Comparison of ENCODE assay signal across 1 cellular context in the genomic region with DNA sequence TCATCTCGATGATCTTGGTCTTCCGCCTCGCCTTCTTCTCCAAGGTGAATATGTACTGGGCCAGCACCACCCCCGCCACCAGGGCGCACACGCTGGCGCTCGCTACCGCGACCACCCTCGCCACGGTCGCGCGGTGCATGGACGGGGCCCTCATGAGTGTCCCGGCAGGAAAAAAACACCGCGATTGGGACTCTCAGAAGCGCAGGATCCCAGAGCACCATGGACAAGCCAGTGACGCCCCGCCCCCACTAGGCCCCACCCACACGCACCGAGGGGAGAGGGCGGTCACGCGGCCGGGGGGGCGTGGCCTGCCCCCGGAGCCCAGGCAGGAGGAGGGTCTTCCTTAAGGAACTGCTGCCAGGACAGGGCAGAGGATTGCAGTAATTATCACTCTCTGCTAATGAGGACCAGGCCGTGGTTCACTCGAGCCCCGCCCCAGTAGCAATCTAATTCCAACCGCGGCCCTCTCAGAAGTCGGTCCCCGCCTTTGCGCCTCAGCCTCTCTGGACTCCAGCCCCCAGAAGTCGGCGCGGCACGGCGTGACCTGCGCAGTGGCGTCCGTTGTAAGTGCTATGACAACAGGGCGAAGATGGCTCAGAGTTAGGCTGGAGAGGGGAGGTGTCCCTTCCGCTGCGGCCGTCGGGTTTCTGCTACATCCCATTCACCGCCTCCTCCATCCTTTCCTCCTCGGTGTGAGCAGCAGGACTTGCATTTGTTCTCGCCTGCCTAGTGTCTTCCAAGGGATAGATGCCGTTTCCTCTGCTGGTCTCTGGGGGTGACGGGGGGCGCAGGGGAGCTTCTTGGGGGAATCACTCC.
A peak's percentile ranks its signal among the peaks of the same experiment; 100 is the strongest.
TF ChIP-seq lines count a peak whose summit lies in the region.

A gene (plus strand): TSS at position 575 of the 816 bp plus-strand sequence. CDS start 16,689 bp downstream, outside the sequence.

TF ChIP-seq in HepG2, 621 proteins besides CTCF, POLR2A, EP300 and RAD21 (continued from another document and continues in another):
- TF ChIP-seq, protein P1, sequence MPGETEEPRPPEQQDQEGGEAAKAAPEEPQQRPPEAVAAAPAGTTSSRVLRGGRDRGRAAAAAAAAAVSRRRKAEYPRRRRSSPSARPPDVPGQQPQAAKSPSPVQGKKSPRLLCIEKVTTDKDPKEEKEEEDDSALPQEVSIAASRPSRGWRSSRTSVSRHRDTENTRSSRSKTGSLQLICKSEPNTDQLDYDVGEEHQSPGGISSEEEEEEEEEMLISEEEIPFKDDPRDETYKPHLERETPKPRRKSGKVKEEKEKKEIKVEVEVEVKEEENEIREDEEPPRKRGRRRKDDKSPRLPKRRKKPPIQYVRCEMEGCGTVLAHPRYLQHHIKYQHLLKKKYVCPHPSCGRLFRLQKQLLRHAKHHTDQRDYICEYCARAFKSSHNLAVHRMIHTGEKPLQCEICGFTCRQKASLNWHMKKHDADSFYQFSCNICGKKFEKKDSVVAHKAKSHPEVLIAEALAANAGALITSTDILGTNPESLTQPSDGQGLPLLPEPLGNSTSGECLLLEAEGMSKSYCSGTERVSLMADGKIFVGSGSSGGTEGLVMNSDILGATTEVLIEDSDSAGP (CRISPR knock-in tag; IDR thresholded peaks at IDR 0.05; ENCODE audit: borderline replicate concordance), result peak; percentile 67
- TF ChIP-seq ZNF75D (CRISPR knock-in tag; IDR thresholded peaks at IDR 0.05; ENCODE audit: borderline replicate concordance) (no peak), ZNF530 (CRISPR knock-in tag; IDR thresholded peaks at IDR 0.05; ENCODE audit: low read depth) (no peak), CCDC6 (CRISPR knock-in tag; IDR thresholded peaks at IDR 0.05) (peak; percentile 54; the same call in 1 of the 2 replicates), ZNF124 (CRISPR knock-in tag; IDR thresholded peaks at IDR 0.05) (no peak), ZNF367 (CRISPR knock-in tag; IDR thresholded peaks at IDR 0.05; ENCODE audit: borderline replicate concordance) (no peak), TARDBP (CRISPR knock-in tag; IDR thresholded peaks at IDR 0.05) (peak; percentile 21; the same call in 1 of the 2 replicates), TEAD3 (CRISPR knock-in tag; optimal IDR thresholded peaks at IDR 0.05; ENCODE audit: borderline replicate concordance) (peak; percentile 33), HOXA9 (CRISPR knock-in tag; IDR thresholded peaks at IDR 0.05; ENCODE audit: borderline replicate concordance) (no peak), ZNF501 (CRISPR knock-in tag; IDR thresholded peaks at IDR 0.05) (peak; percentile 86), KAT7 (CRISPR knock-in tag; IDR thresholded peaks at IDR 0.05; ENCODE audit: borderline replicate concordance) (no peak), PHF8 (CRISPR knock-in tag; IDR thresholded peaks at IDR 0.05) (peak; percentile 84), ZBTB3 (CRISPR knock-in tag; IDR thresholded peaks at IDR 0.05; ENCODE audit: borderline replicate concordance, low read depth) (no peak), ZNF44 (CRISPR knock-in tag; IDR thresholded peaks at IDR 0.05) (no peak), RBFOX2 (IDR thresholded peaks at IDR 0.05; ENCODE audit: low read depth, low read length) (peak; percentile 76), KMT2A (CRISPR knock-in tag; IDR thresholded peaks at IDR 0.05) (peak; percentile 37; the same call in 1 of the 2 replicates), ZIK1 (CRISPR knock-in tag; IDR thresholded peaks at IDR 0.05; ENCODE audit: borderline replicate concordance, low read depth) (peak; percentile 39; the same call in 1 of the 2 replicates), PLRG1 (conservative IDR thresholded peaks at IDR 0.05) (no peak), MATR3 (CRISPR knock-in tag; IDR thresholded peaks at IDR 0.05) (no peak), NR2F1 (CRISPR knock-in tag; IDR thresholded peaks at IDR 0.05) (no peak), ZNF780A (CRISPR knock-in tag; IDR thresholded peaks at IDR 0.05) (no peak), CEBPG (CRISPR knock-in tag; IDR thresholded peaks at IDR 0.05) (no peak), ZNF891 (CRISPR knock-in tag; IDR thresholded peaks at IDR 0.05) (no peak), NCOA1 (CRISPR knock-in tag; IDR thresholded peaks at IDR 0.05) (peak; percentile 43; the same call in 1 of the 2 replicates), ERF (CRISPR knock-in tag; IDR thresholded peaks at IDR 0.05) (no peak; the same call in 1 of the 2 replicates), SMARCE1 (IDR thresholded peaks at IDR 0.05; ENCODE audit: borderline replicate concordance) (no peak), KDM3A (CRISPR knock-in tag; IDR thresholded peaks at IDR 0.05; ENCODE audit: low read depth) (no peak), FOXK2 (IDR thresholded peaks at IDR 0.05) (peak; percentile 61; the same call in 1 of the 2 replicates)
- TF ChIP-seq, protein P2, sequence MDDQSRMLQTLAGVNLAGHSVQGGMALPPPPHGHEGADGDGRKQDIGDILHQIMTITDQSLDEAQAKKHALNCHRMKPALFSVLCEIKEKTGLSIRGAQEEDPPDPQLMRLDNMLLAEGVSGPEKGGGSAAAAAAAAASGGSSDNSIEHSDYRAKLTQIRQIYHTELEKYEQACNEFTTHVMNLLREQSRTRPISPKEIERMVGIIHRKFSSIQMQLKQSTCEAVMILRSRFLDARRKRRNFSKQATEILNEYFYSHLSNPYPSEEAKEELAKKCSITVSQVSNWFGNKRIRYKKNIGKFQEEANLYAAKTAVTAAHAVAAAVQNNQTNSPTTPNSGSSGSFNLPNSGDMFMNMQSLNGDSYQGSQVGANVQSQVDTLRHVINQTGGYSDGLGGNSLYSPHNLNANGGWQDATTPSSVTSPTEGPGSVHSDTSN (CRISPR knock-in tag; IDR thresholded peaks at IDR 0.05; ENCODE audit: borderline replicate concordance), result no peak
- TF ChIP-seq, protein P3, sequence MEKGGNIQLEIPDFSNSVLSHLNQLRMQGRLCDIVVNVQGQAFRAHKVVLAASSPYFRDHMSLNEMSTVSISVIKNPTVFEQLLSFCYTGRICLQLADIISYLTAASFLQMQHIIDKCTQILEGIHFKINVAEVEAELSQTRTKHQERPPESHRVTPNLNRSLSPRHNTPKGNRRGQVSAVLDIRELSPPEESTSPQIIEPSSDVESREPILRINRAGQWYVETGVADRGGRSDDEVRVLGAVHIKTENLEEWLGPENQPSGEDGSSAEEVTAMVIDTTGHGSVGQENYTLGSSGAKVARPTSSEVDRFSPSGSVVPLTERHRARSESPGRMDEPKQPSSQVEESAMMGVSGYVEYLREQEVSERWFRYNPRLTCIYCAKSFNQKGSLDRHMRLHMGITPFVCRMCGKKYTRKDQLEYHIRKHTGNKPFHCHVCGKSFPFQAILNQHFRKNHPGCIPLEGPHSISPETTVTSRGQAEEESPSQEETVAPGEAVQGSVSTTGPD (CRISPR knock-in tag; IDR thresholded peaks at IDR 0.05), result no peak
- TF ChIP-seq, protein P4, sequence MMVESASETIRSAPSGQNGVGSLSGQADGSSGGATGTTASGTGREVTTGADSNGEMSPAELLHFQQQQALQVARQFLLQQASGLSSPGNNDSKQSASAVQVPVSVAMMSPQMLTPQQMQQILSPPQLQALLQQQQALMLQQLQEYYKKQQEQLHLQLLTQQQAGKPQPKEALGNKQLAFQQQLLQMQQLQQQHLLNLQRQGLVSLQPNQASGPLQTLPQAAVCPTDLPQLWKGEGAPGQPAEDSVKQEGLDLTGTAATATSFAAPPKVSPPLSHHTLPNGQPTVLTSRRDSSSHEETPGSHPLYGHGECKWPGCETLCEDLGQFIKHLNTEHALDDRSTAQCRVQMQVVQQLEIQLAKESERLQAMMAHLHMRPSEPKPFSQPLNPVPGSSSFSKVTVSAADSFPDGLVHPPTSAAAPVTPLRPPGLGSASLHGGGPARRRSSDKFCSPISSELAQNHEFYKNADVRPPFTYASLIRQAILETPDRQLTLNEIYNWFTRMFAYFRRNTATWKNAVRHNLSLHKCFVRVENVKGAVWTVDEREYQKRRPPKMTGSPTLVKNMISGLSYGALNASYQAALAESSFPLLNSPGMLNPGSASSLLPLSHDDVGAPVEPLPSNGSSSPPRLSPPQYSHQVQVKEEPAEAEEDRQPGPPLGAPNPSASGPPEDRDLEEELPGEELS (CRISPR knock-in tag; IDR thresholded peaks at IDR 0.05), result 0 out of 2 replicates have a peak, but pooled peaks have one; percentile 21
- TF ChIP-seq, protein P5, sequence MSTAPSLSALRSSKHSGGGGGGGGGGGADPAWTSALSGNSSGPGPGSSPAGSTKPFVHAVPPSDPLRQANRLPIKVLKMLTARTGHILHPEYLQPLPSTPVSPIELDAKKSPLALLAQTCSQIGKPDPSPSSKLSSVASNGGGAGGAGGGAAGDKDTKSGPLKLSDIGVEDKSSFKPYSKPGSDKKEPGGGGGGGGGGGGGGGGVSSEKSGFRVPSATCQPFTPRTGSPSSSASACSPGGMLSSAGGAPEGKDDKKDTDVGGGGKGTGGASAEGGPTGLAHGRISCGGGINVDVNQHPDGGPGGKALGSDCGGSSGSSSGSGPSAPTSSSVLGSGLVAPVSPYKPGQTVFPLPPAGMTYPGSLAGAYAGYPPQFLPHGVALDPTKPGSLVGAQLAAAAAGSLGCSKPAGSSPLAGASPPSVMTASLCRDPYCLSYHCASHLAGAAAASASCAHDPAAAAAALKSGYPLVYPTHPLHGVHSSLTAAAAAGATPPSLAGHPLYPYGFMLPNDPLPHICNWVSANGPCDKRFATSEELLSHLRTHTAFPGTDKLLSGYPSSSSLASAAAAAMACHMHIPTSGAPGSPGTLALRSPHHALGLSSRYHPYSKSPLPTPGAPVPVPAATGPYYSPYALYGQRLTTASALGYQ (CRISPR knock-in tag; IDR thresholded peaks at IDR 0.05), result no peak
- TF ChIP-seq, protein P6, sequence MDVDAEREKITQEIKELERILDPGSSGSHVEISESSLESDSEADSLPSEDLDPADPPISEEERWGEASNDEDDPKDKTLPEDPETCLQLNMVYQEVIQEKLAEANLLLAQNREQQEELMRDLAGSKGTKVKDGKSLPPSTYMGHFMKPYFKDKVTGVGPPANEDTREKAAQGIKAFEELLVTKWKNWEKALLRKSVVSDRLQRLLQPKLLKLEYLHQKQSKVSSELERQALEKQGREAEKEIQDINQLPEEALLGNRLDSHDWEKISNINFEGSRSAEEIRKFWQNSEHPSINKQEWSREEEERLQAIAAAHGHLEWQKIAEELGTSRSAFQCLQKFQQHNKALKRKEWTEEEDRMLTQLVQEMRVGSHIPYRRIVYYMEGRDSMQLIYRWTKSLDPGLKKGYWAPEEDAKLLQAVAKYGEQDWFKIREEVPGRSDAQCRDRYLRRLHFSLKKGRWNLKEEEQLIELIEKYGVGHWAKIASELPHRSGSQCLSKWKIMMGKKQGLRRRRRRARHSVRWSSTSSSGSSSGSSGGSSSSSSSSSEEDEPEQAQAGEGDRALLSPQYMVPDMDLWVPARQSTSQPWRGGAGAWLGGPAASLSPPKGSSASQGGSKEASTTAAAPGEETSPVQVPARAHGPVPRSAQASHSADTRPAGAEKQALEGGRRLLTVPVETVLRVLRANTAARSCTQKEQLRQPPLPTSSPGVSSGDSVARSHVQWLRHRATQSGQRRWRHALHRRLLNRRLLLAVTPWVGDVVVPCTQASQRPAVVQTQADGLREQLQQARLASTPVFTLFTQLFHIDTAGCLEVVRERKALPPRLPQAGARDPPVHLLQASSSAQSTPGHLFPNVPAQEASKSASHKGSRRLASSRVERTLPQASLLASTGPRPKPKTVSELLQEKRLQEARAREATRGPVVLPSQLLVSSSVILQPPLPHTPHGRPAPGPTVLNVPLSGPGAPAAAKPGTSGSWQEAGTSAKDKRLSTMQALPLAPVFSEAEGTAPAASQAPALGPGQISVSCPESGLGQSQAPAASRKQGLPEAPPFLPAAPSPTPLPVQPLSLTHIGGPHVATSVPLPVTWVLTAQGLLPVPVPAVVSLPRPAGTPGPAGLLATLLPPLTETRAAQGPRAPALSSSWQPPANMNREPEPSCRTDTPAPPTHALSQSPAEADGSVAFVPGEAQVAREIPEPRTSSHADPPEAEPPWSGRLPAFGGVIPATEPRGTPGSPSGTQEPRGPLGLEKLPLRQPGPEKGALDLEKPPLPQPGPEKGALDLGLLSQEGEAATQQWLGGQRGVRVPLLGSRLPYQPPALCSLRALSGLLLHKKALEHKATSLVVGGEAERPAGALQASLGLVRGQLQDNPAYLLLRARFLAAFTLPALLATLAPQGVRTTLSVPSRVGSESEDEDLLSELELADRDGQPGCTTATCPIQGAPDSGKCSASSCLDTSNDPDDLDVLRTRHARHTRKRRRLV (CRISPR knock-in tag; IDR thresholded peaks at IDR 0.05), result 0 out of 2 replicates have a peak, but pooled peaks have one; percentile 57
- TF ChIP-seq, protein P7, sequence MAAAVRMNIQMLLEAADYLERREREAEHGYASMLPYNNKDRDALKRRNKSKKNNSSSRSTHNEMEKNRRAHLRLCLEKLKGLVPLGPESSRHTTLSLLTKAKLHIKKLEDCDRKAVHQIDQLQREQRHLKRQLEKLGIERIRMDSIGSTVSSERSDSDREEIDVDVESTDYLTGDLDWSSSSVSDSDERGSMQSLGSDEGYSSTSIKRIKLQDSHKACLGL (CRISPR knock-in tag; IDR thresholded peaks at IDR 0.05), result peak; percentile 59; the same call in 1 of the 2 replicates
- TF ChIP-seq, protein P8, sequence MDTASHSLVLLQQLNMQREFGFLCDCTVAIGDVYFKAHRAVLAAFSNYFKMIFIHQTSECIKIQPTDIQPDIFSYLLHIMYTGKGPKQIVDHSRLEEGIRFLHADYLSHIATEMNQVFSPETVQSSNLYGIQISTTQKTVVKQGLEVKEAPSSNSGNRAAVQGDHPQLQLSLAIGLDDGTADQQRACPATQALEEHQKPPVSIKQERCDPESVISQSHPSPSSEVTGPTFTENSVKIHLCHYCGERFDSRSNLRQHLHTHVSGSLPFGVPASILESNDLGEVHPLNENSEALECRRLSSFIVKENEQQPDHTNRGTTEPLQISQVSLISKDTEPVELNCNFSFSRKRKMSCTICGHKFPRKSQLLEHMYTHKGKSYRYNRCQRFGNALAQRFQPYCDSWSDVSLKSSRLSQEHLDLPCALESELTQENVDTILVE (CRISPR knock-in tag; IDR thresholded peaks at IDR 0.05), result no peak
- TF ChIP-seq, protein P9, sequence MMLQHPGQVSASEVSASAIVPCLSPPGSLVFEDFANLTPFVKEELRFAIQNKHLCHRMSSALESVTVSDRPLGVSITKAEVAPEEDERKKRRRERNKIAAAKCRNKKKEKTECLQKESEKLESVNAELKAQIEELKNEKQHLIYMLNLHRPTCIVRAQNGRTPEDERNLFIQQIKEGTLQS (CRISPR knock-in tag; IDR thresholded peaks at IDR 0.05), result no peak
- TF ChIP-seq, protein P10, sequence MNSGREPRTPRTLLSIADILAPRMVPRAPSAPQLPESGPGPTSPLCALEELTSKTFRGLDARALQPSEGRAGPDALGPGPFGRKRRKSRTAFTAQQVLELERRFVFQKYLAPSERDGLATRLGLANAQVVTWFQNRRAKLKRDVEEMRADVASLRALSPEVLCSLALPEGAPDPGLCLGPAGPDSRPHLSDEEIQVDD (CRISPR knock-in tag; IDR thresholded peaks at IDR 0.05; ENCODE audit: borderline replicate concordance), result no peak
- TF ChIP-seq, protein P11, sequence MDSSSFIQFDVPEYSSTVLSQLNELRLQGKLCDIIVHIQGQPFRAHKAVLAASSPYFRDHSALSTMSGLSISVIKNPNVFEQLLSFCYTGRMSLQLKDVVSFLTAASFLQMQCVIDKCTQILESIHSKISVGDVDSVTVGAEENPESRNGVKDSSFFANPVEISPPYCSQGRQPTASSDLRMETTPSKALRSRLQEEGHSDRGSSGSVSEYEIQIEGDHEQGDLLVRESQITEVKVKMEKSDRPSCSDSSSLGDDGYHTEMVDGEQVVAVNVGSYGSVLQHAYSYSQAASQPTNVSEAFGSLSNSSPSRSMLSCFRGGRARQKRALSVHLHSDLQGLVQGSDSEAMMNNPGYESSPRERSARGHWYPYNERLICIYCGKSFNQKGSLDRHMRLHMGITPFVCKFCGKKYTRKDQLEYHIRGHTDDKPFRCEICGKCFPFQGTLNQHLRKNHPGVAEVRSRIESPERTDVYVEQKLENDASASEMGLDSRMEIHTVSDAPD (CRISPR knock-in tag; IDR thresholded peaks at IDR 0.05), result no peak
- TF ChIP-seq, protein P12, sequence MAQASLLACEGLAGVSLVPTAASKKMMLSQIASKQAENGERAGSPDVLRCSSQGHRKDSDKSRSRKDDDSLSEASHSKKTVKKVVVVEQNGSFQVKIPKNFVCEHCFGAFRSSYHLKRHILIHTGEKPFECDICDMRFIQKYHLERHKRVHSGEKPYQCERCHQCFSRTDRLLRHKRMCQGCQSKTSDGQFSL (CRISPR knock-in tag; IDR thresholded peaks at IDR 0.05), result no peak
